ENCODE assay signal across 11 cellular contexts in the genomic region with DNA sequence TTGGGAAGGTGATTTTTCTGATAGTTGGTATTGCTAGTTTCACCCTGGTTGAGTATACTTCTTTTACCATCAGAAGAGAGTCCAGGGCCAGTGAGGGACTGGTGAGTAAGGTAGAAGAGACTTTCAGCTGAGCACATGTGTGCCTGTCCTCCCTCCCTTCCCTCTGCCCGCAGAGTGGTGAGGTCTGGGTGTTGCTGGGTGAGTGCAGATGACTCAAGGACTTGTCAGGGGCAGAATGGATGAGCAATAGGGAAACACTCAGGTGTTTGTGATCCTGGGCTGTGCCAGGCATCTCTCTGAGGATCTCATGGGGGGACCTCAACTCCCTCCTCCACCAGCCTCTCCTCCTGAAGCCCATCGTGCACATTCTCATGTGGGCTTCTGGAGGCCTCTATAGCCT.
A peak's percentile ranks its signal among the peaks of the same experiment; 100 is the strongest.
DNase-seq lines count a peak whose midpoint lies in the region; ATAC-seq and TF ChIP-seq lines count a peak whose summit lies in the region.
"Had no signal": no experiment of that assay in that cellular context is flagged by ENCODE, and none has a peak within 500 bp of the region (broad histone marks: within the 10 kb centered on the region; RNA-seq: fewer than 3 reads in every experiment).

No MANE protein-coding gene starts in this region.

- no peak for TF ChIP-seq POLR2A in lower leg skin (IDR thresholded peaks at IDR 0.05)

- TF ChIP-seq CTCF in PC-3 (conservative IDR thresholded peaks at IDR 0.05; ENCODE audit: low read depth, low read length) (no peak), fibroblast of villous mesenchyme (IDR thresholded peaks at IDR 0.05; ENCODE audit: insufficient read depth, low read depth, low read length) (no peak), ascending aorta (IDR thresholded peaks at IDR 0.05) (no peak), lower leg skin (IDR thresholded peaks at IDR 0.05) (no peak)

- H3F3A ChIP-seq in PC-3 (ENCODE audit: low read length, unreplicated experiment) = no peaks in the 10 kb centered on the region

- peak overlapping the region; percentile 71 for H3K27ac ChIP-seq in PC-3 (ENCODE audit: low read length)
- no peak overlapping the region for H3K27ac ChIP-seq in right cardiac atrium (ENCODE audit: low read length)
- no peak overlapping the region for H3K27ac ChIP-seq in ascending aorta
- H3K27ac ChIP-seq: KMS-11, SK-N-MC had no signal

- BruUV-seq in PC-3 (replicated peaks; lab: Mats Ljungman, UMichigan) = no TSS peak

- no peaks in the 10 kb centered on the region for H3K79me2 ChIP-seq in PC-3 (ENCODE audit: low read length)

- H3K9ac ChIP-seq in PC-3 (ENCODE audit: low read length) = peak overlapping the region; percentile 7; the same call in 1 of the 2 replicates
- H3K9ac ChIP-seq: KMS-11 had no signal

- peak overlapping the region; percentile 65 for H3K4me2 ChIP-seq in PC-3 (ENCODE audit: low read length)
- H3K4me2 ChIP-seq: KMS-11 had no signal

- 65% methylated on average over 2 of the region's 2 CpGs for WGBS in right cardiac atrium
- 68 to 88% methylated on average over 2 of the region's 2 CpGs for WGBS in lower leg skin, 2 donors

- peak overlapping the region; percentile 36 for H2AFZ ChIP-seq in PC-3 (ENCODE audit: low read length)

- H3K9me2 ChIP-seq in PC-3 (replicated peaks; ENCODE audit: low read length) = no peaks in the 10 kb centered on the region

- no peaks in the 10 kb centered on the region for H4K20me1 ChIP-seq in PC-3 (ENCODE audit: low read length)

- H3K27me3 ChIP-seq in PC-3 (ENCODE audit: low read length) (no peaks in the 10 kb centered on the region), right cardiac atrium (ENCODE audit: control insufficient read depth, insufficient read depth) (no peaks in the 10 kb centered on the region), ascending aorta (no peaks in the 10 kb centered on the region)

- POLR2A ChIA-PET in PC-3 (lab: Charles Lee; ENCODE audit: unreplicated experiment) = interaction anchor here (1.0 to 1.6 kb wide), 2 partner anchors 10 to 75 kb away, joined by 3 to 14 read pairs; no protein-coding TSS in a partner anchor

- H3K36me3 ChIP-seq in PC-3 (ENCODE audit: low read depth, low read length) (no peaks in the 10 kb centered on the region), ascending aorta (no peaks in the 10 kb centered on the region)

- intact Hi-C loops in PC-3 (cut with micrococcal nuclease) = loop anchor here (1.0 to 2.0 kb wide), 2 partner anchors 17 to 75 kb away; a partner anchor contains a TSS
- intact Hi-C loops in right cardiac atrium (cut with DNase I) = no loop called here
- intact Hi-C loops in ascending aorta (cut with DNase I) = no loop called here
- intact Hi-C loops in lower leg skin (cut with DNase I; ENCODE audit: low total_unique reads) = no loop called here

- H3K4me3 ChIP-seq in PC-3 (ENCODE audit: low read length) = 0 out of 2 replicates have a peak overlapping the region, but pooled peaks have one; percentile 8
- H3K4me3 ChIP-seq in fibroblast of villous mesenchyme (ENCODE audit: low read depth, low read length) = no peak overlapping the region
- no peak overlapping the region for H3K4me3 ChIP-seq in right cardiac atrium (ENCODE audit: low read length)
- no peak overlapping the region for H3K4me3 ChIP-seq in ascending aorta
- no peak overlapping the region for H3K4me3 ChIP-seq in lower leg skin (ENCODE audit: low read depth, poor library complexity, severe bottlenecking)
- H3K4me3 ChIP-seq: SK-N-MC had no signal

- H3K9me3 ChIP-seq in PC-3 (ENCODE audit: low read length) (no peaks in the 10 kb centered on the region), right cardiac atrium (ENCODE audit: control insufficient read depth, low read length) (no peaks in the 10 kb centered on the region), ascending aorta (no peaks in the 10 kb centered on the region)

- CTCF ChIA-PET in PC-3 (lab: Charles Lee) = no interaction called here

- peak; percentile 92 for DNase-seq in A172 (ENCODE audit: low spot score)
- DNase-seq in GM03348 (ENCODE audit: low spot score) = peak; percentile 67
- DNase-seq in PC-3 = peak; percentile 98
- DNase-seq in fibroblast of villous mesenchyme (ENCODE audit: low read depth) = peak; percentile 35
- no peak for DNase-seq in right cardiac atrium
- no peak for DNase-seq in ascending aorta (ENCODE audit: low spot score in 2 of 2)
- no peak for DNase-seq in NCI-H187 treated with DMSO at 0.1 percent for 48 hours (lab: John Stamatoyannopoulos, UW)
- no peak for DNase-seq in lower leg skin (ENCODE audit: low spot score in 2 of 2)
- DNase-seq: effector CD4-positive, alpha-beta T cell had no signal

- ATAC-seq in PC-3 (peak; percentile 99), right cardiac atrium (no peak)

- H3K4me1 ChIP-seq in PC-3 (ENCODE audit: insufficient read depth, low read length) = peaks cover 31% of the 10 kb centered on the region
- no peaks in the 10 kb centered on the region for H3K4me1 ChIP-seq in right cardiac atrium (ENCODE audit: control insufficient read depth, insufficient read depth, low read length)
- H3K4me1 ChIP-seq in ascending aorta = peaks cover 0 to 5% of the 10 kb centered on the region in 2 donors

Comparison
In these comparisons a context has a peak if more than half of its experiments do, and no peak if none do; other contexts are left out.
1. DNase-seq: peak in A172 (single experiment), GM03348 (single experiment), PC-3 (single experiment) and fibroblast of villous mesenchyme (single experiment); none in right cardiac atrium (0 of 3), ascending aorta (0 of 2), NCI-H187 treated with DMSO at 0.1 percent for 48 hours (single experiment) and lower leg skin (0 of 2).